Comparison of ENCODE assay signal across 27 cellular contexts in the genomic region with DNA sequence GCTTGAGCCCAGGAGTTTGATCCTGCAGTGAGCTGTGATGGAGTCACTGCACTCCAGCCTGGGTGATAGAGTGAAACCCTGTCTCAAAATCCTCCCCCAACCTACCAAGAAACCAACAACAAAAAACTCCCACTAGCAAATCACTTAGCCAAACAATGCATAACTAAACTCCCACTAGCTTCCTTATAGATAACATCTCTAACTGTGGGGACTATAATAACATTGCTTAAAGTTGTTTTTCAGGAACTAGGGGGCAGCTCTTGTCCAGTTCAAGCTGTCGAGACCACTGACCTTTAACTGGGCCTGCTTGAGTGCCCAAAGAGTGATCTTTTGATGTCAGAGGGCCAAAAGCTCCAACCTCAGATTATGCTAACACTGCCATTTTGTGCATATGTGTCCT.
"Had no signal": no experiment of that assay in that cellular context is flagged by ENCODE, and none has a peak within 500 bp of the region (broad histone marks: within the 10 kb centered on the region; RNA-seq: fewer than 3 reads in every experiment).

No MANE protein-coding gene starts in this region.

- H3K27ac Mint-ChIP-seq: activated CD4-positive, alpha-beta T cell treated with anti-CD3 and anti-CD28 coated beads for 36 hours; activated CD8-positive, alpha-beta memory T cell treated with anti-CD3 and anti-CD28 coated beads, Interleukin-2, amount 10 ng/mL, durations not matched to agents 7 days and 5 days; activated CD8-positive, alpha-beta T cell treated with anti-CD3 and anti-CD28 coated beads, Interleukin-2, amount 10 ng/mL, durations not matched to agents 7 days and 5 days; activated naive CD4-positive, alpha-beta T cell treated with anti-CD3 and anti-CD28 coated beads, Interleukin-2, amount 50 U/mL, for 24 hours; activated naive CD8-positive, alpha-beta T cell treated with anti-CD3 and anti-CD28 coated beads, Interleukin-2, amount 50 U/mL, for 24 hours; activated T-helper 2 cell treated with anti-CD3 and anti-CD28 coated beads, Interferon-gamma antibody, Interleukin-2, Interleukin-4, amounts not matched to agents 10 μg/mL and 5 μg/mL and 100 μg/mL, durations not matched to agents 14 hours and 24 hours and 36 hours; endodermal cell; natural killer cell; stimulated activated naive B cell treated with anti-CD40 and anti-IgM and Interleukin-4, amounts not matched to agents 10 μg/mL and 1 μg/mL and 100 μg/mL, for 72 hours; T-helper 17 cell had no signal

- H3K27me3 Mint-ChIP-seq: T-helper 17 cell had no signal

- H3K4me3 ChIP-seq: breast epithelium, esophagus muscularis mucosa, left lung, lower lobe of right lung, smooth muscle cell, stomach, thyroid gland, upper lobe of left lung, vagina had no signal

- H3K4me1 ChIP-seq: breast epithelium, left lung, lower lobe of right lung, stomach, thyroid gland, upper lobe of left lung, vagina had no signal

- H3K9me3 ChIP-seq: breast epithelium, esophagus muscularis mucosa, left lung, lower lobe of right lung, stomach, thyroid gland, upper lobe of left lung, vagina had no signal

- H3K36me3 Mint-ChIP-seq: activated naive CD4-positive, alpha-beta T cell treated with anti-CD3 and anti-CD28 coated beads, Interleukin-2, amount 50 U/mL, for 24 hours; natural killer cell had no signal

- H3K36me3 ChIP-seq: breast epithelium, esophagus muscularis mucosa, left lung, lower lobe of right lung, stomach, thyroid gland, upper lobe of left lung, vagina had no signal

- H3K27ac ChIP-seq: breast epithelium, esophagus muscularis mucosa, left lung, lower lobe of right lung, stomach, thyroid gland, upper lobe of left lung, vagina had no signal

- H3K4me3 Mint-ChIP-seq: activated CD4-positive, alpha-beta T cell treated with anti-CD3 and anti-CD28 coated beads for 36 hours; activated CD8-positive, alpha-beta memory T cell treated with anti-CD3 and anti-CD28 coated beads, Interleukin-2, amount 10 ng/mL, durations not matched to agents 7 days and 5 days; activated CD8-positive, alpha-beta T cell treated with anti-CD3 and anti-CD28 coated beads, Interleukin-2, amount 10 ng/mL, durations not matched to agents 7 days and 5 days; activated naive CD4-positive, alpha-beta T cell treated with anti-CD3 and anti-CD28 coated beads, Interleukin-2, amount 50 U/mL, for 24 hours; activated naive CD8-positive, alpha-beta T cell treated with anti-CD3 and anti-CD28 coated beads, Interleukin-2, amount 50 U/mL, for 24 hours; endodermal cell; natural killer cell; stimulated activated naive B cell treated with anti-CD40 and anti-IgM and Interleukin-4, amounts not matched to agents 10 μg/mL and 1 μg/mL and 100 μg/mL, for 72 hours; T-helper 17 cell had no signal

- ATAC-seq: activated CD4-positive, alpha-beta T cell treated with anti-CD3 and anti-CD28 coated beads for 36 hours; activated CD8-positive, alpha-beta memory T cell treated with anti-CD3 and anti-CD28 coated beads, Interleukin-2, amount 10 ng/mL, durations not matched to agents 7 days and 5 days; activated CD8-positive, alpha-beta T cell treated with anti-CD3 and anti-CD28 coated beads, Interleukin-2, amount 10 ng/mL, durations not matched to agents 7 days and 5 days; activated naive CD8-positive, alpha-beta T cell treated with anti-CD3 and anti-CD28 coated beads, Interleukin-2, amount 50 U/mL, for 24 hours; left lung; lower lobe of right lung; natural killer cell; T-helper 17 cell had no signal

- DNase-seq: activated CD4-positive, alpha-beta T cell treated with anti-CD3 and anti-CD28 coated beads for 36 hours; activated CD4-positive, CD25-positive, alpha-beta regulatory T cell; activated CD8-positive, alpha-beta memory T cell treated with anti-CD3 and anti-CD28 coated beads, Interleukin-2, amount 10 ng/mL, durations not matched to agents 7 days and 5 days; activated CD8-positive, alpha-beta T cell treated with anti-CD3 and anti-CD28 coated beads, Interleukin-2, amount 10 ng/mL, durations not matched to agents 7 days and 5 days; activated naive CD8-positive, alpha-beta T cell treated with anti-CD3 and anti-CD28 coated beads, Interleukin-2, amount 50 U/mL, for 24 hours; activated T-cell treated with anti-CD3 and anti-CD28 coated beads, Interleukin-2, amount 50 U/mL, for 48 hours; amygdala; central memory CD4-positive, alpha-beta T cell; endodermal cell; kidney glomerular epithelial cell; left lung; lower lobe of right lung; mesenchymal stem cell; natural killer cell; stimulated activated CD4-positive, alpha-beta T cell treated with anti-CD3 and anti-CD28 coated beads, Interleukin-1b, Interleukin-23, amount 100 ng/mL, for 48 hours; stimulated activated naive B cell treated with anti-CD40 and anti-IgM and Interleukin-4, amounts not matched to agents 10 μg/mL and 1 μg/mL and 100 μg/mL, for 72 hours; stomach; T-helper 17 cell; T1000; thyroid gland; upper lobe of left lung had no signal

- H3K27me3 ChIP-seq: breast epithelium, esophagus muscularis mucosa, left lung, stomach, thyroid gland, upper lobe of left lung, vagina had no signal

- H3K9me3 Mint-ChIP-seq: activated naive CD4-positive, alpha-beta T cell treated with anti-CD3 and anti-CD28 coated beads, Interleukin-2, amount 50 U/mL, for 24 hours; activated T-helper 2 cell treated with anti-CD3 and anti-CD28 coated beads, Interferon-gamma antibody, Interleukin-2, Interleukin-4, amounts not matched to agents 10 μg/mL and 5 μg/mL and 100 μg/mL, durations not matched to agents 14 hours and 24 hours and 36 hours; endodermal cell; natural killer cell; stimulated activated naive B cell treated with anti-CD40 and anti-IgM and Interleukin-4, amounts not matched to agents 10 μg/mL and 1 μg/mL and 100 μg/mL, for 72 hours had no signal

- H3K4me1 Mint-ChIP-seq: activated naive CD4-positive, alpha-beta T cell treated with anti-CD3 and anti-CD28 coated beads, Interleukin-2, amount 50 U/mL, for 24 hours; natural killer cell had no signal
